29 cellular contexts compared by ENCODE assay signal in genomic region chrX:97850911-97851310, GRCh38.
"Had no signal": no experiment of that assay in that cellular context is flagged by ENCODE, and none has a peak within 500 bp of the region (broad histone marks: within the 10 kb centered on the region; RNA-seq: fewer than 3 reads in every experiment).

No MANE protein-coding gene starts in this region.

- H3K4me3 ChIP-seq: coronary artery, esophagus muscularis mucosa, gastroesophageal sphincter, heart right ventricle, lower lobe of right lung, pancreas, right lobe of liver, suprapubic skin, transverse colon, upper lobe of right lung had no signal

- H3K4me1 ChIP-seq: foreskin keratinocyte, gastroesophageal sphincter, heart right ventricle, lower lobe of right lung, pancreas, right lobe of liver, suprapubic skin, upper lobe of right lung had no signal

- H3K27ac Mint-ChIP-seq: memory B cell; natural killer cell; stimulated activated naive CD8-positive, alpha-beta T cell treated with anti-CD3 and anti-CD28 coated beads, Interleukin-15, amount 100 ng/mL, for 72 hours had no signal

- H3K4me3 Mint-ChIP-seq: memory B cell; natural killer cell; neural crest cell; stimulated activated naive CD8-positive, alpha-beta T cell treated with anti-CD3 and anti-CD28 coated beads, Interleukin-15, amount 100 ng/mL, for 72 hours had no signal

- H3K27me3 ChIP-seq: esophagus muscularis mucosa, foreskin keratinocyte, gastroesophageal sphincter, heart right ventricle, neutrophil, pancreas, right lobe of liver, suprapubic skin, transverse colon, upper lobe of right lung had no signal

- H3K9me3 ChIP-seq: esophagus muscularis mucosa, gastroesophageal sphincter, lower lobe of right lung, neutrophil, pancreas, right lobe of liver, suprapubic skin, transverse colon, upper lobe of right lung had no signal

- FAIRE-seq: endothelial cell of umbilical vein, islet of Langerhans, pancreas, small intestine had no signal

- H3K27me3 Mint-ChIP-seq: memory B cell; stimulated activated naive CD8-positive, alpha-beta T cell treated with anti-CD3 and anti-CD28 coated beads, Interleukin-15, amount 100 ng/mL, for 72 hours had no signal

- H3K27ac ChIP-seq: coronary artery, esophagus muscularis mucosa, foreskin keratinocyte, gastroesophageal sphincter, heart right ventricle, lower lobe of right lung, neutrophil, pancreas, right lobe of liver, suprapubic skin, transverse colon, upper lobe of right lung had no signal

- ATAC-seq: foreskin keratinocyte; gastroesophageal sphincter; heart right ventricle; left ventricle myocardium superior; lower lobe of right lung; natural killer cell; pancreas; right lobe of liver; stimulated activated naive CD8-positive, alpha-beta T cell treated with anti-CD3 and anti-CD28 coated beads, Interleukin-15, amount 100 ng/mL, for 72 hours; upper lobe of right lung had no signal

- DNase-seq: dermis blood vessel endothelial cell; effector memory CD4-positive, alpha-beta T cell; foreskin keratinocyte; glutamatergic neuron; heart right ventricle; hippocampal formation; left ventricle myocardium superior; lower lobe of right lung; natural killer cell; pancreas; right lobe of liver; small intestine; stimulated activated CD4-positive, alpha-beta T cell treated with anti-CD3 and anti-CD28 coated beads, Interleukin-12 subunit alpha, Interleukin-12 subunit beta, amount 100 ng/mL, for 4 hours; stimulated activated CD4-positive, alpha-beta T cell treated with anti-CD3 and anti-CD28 coated beads, Interleukin-1b, Interleukin-23, amount 100 ng/mL, for 48 hours; stimulated activated CD4-positive, alpha-beta T cell treated with anti-CD3 and anti-CD28 coated beads, Interleukin-4, amount 100 ng/mL, for 1 hour; stimulated activated CD8-positive, alpha-beta memory T cell treated with anti-CD3 and anti-CD28 coated beads, Interleukin-4, amount 100 ng/mL, for 48 hours; stimulated activated naive CD4-positive, alpha-beta T cell; stimulated activated naive CD8-positive, alpha-beta T cell treated with anti-CD3 and anti-CD28 coated beads, Interleukin-15, amount 100 ng/mL, for 72 hours; transverse colon; upper lobe of right lung had no signal

- H3K36me3 Mint-ChIP-seq: memory B cell, natural killer cell had no signal

- H3K36me3 ChIP-seq: esophagus muscularis mucosa, gastroesophageal sphincter, heart right ventricle, lower lobe of right lung, neutrophil, pancreas, right lobe of liver, suprapubic skin, transverse colon, upper lobe of right lung had no signal

- H3K4me1 Mint-ChIP-seq: memory B cell; natural killer cell; stimulated activated naive CD8-positive, alpha-beta T cell treated with anti-CD3 and anti-CD28 coated beads, Interleukin-15, amount 100 ng/mL, for 72 hours had no signal
